ENCODE assay signal across 15 cellular contexts in genomic region chr15:66908503-66909095, GRCh38.
DNase-seq lines count a peak whose midpoint lies in the region; ATAC-seq lines count a peak whose summit lies in the region.
"Had no signal": no experiment of that assay in that cellular context is flagged by ENCODE, and none has a peak within 500 bp of the region (broad histone marks: within the 10 kb centered on the region; RNA-seq: fewer than 3 reads in every experiment).

No MANE protein-coding gene starts in this region.

- ATAC-seq in activated CD8-positive, alpha-beta T cell treated with anti-CD3 and anti-CD28 coated beads, Interleukin-2, amount 10 ng/mL, durations not matched to agents 7 days and 5 days: no peak
- no peak for ATAC-seq in T-cell (replicated peaks in 1 of 4)
- ATAC-seq: activated CD4-positive, alpha-beta T cell treated with anti-CD3 and anti-CD28 coated beads for 36 hours had no signal

- no peaks in the 10 kb centered on the region for H3K27me3 Mint-ChIP-seq in activated CD8-positive, alpha-beta T cell treated with anti-CD3 and anti-CD28 coated beads, Interleukin-2, amount 10 ng/mL, durations not matched to agents 7 days and 5 days (ENCODE audit: low read depth)
- peaks cover 0 to 5% of the 10 kb centered on the region in 2 donors for H3K27me3 Mint-ChIP-seq in T-cell
- H3K27me3 Mint-ChIP-seq: activated CD4-positive, alpha-beta T cell treated with anti-CD3 and anti-CD28 coated beads for 36 hours had no signal

- peak overlapping the region; percentile 90 for H3K27ac ChIP-seq in stomach smooth muscle (ENCODE audit: low read length)
- H3K27ac ChIP-seq: 22Rv1, SJSA1 had no signal

- peaks cover 52% of the 10 kb centered on the region for H3K4me1 Mint-ChIP-seq in activated CD8-positive, alpha-beta T cell treated with anti-CD3 and anti-CD28 coated beads, Interleukin-2, amount 10 ng/mL, durations not matched to agents 7 days and 5 days (ENCODE audit: low read depth)
- peaks cover 23 to 26% (median 24%) of the 10 kb centered on the region in 3 donors for H3K4me1 Mint-ChIP-seq in T-cell

- CTCF ChIA-PET in activated CD8-positive, alpha-beta T cell treated with anti-CD3 and anti-CD28 coated beads, Interleukin-2, amount 10 ng/mL, durations not matched to agents 7 days and 5 days (lab: Charles Lee): interaction anchor here (0.7 to 4.5 kb wide), 4 partner anchors 9 to 57 kb away, joined by 3 to 15 read pairs (median 5); no protein-coding TSS in a partner anchor
- CTCF ChIA-PET in T-cell (lab: Charles Lee): interaction anchor here in 1 of 2 donors (0.6 kb wide), 1 partner anchor 1130 kb away, joined by 3 read pairs; no protein-coding TSS in a partner anchor

- DNase-seq in DMS 273 (lab: John Stamatoyannopoulos, UW; ENCODE audit: unreplicated experiment): peak; percentile 73
- DNase-seq in DMS 273 treated with DMSO at 0.1 percent for 48 hours (lab: John Stamatoyannopoulos, UW): no peak
- no peak for DNase-seq in activated CD8-positive, alpha-beta T cell treated with anti-CD3 and anti-CD28 coated beads, Interleukin-2, amount 10 ng/mL, durations not matched to agents 7 days and 5 days
- peak; percentile 82 for DNase-seq in medulla oblongata (ENCODE audit: extremely low spot score)
- DNase-seq in T-cell: no peak
- DNase-seq in RPMI8226: no peak
- no peak for DNase-seq in NCI-H2171 (lab: John Stamatoyannopoulos, UW)
- DNase-seq: activated CD4-positive, alpha-beta T cell treated with anti-CD3 and anti-CD28 coated beads for 36 hours; activated naive CD4-positive, alpha-beta T cell treated with anti-CD3 and anti-CD28 coated beads for 36 hours; EL; glutamatergic neuron; NCI-H345 had no signal

- H3K4me3 Mint-ChIP-seq in activated CD8-positive, alpha-beta T cell treated with anti-CD3 and anti-CD28 coated beads, Interleukin-2, amount 10 ng/mL, durations not matched to agents 7 days and 5 days: no peak overlapping the region
- H3K4me3 Mint-ChIP-seq in T-cell: no peak overlapping the region
- H3K4me3 Mint-ChIP-seq: activated CD4-positive, alpha-beta T cell treated with anti-CD3 and anti-CD28 coated beads for 36 hours; activated naive CD4-positive, alpha-beta T cell treated with anti-CD3 and anti-CD28 coated beads for 36 hours had no signal

- no peaks in the 10 kb centered on the region for H3K9me3 Mint-ChIP-seq in activated CD8-positive, alpha-beta T cell treated with anti-CD3 and anti-CD28 coated beads, Interleukin-2, amount 10 ng/mL, durations not matched to agents 7 days and 5 days (ENCODE audit: insufficient read depth)
- H3K9me3 Mint-ChIP-seq in T-cell: peaks cover 0 to 6% (median 5%) of the 10 kb centered on the region in 3 donors
- H3K9me3 Mint-ChIP-seq: activated naive CD4-positive, alpha-beta T cell treated with anti-CD3 and anti-CD28 coated beads for 36 hours had no signal

- POLR2A ChIA-PET in activated CD8-positive, alpha-beta T cell treated with anti-CD3 and anti-CD28 coated beads, Interleukin-2, amount 10 ng/mL, durations not matched to agents 7 days and 5 days (lab: Charles Lee): interaction anchor here (0.6 kb wide), 1 partner anchor 109 kb away, joined by 3 read pairs; no protein-coding TSS in a partner anchor
- POLR2A ChIA-PET in T-cell (lab: Charles Lee): interaction anchor here in 1 of 2 donors (0.5 kb wide), 1 partner anchor 8 kb away, joined by 4 read pairs; no protein-coding TSS in a partner anchor

- peak overlapping the region in 1 of 2 donors; percentile 35 for H3K4me3 ChIP-seq in stomach smooth muscle (ENCODE audit: low read length in 2 of 2)
- H3K4me3 ChIP-seq: SJSA1 had no signal

- H3K9ac ChIP-seq in stomach smooth muscle (ENCODE audit: low read length in 2 of 2): peak overlapping the region; percentile 18 to 72

- H3K36me3 ChIP-seq in stomach smooth muscle (ENCODE audit: control insufficient read depth in 2 of 2, insufficient read depth in 2 of 2, low read length in 2 of 2): no peaks in the 10 kb centered on the region
- H3K36me3 ChIP-seq: SJSA1 had no signal

- H3K36me3 Mint-ChIP-seq in activated CD8-positive, alpha-beta T cell treated with anti-CD3 and anti-CD28 coated beads, Interleukin-2, amount 10 ng/mL, durations not matched to agents 7 days and 5 days (ENCODE audit: low read depth): peaks cover 3% of the 10 kb centered on the region
- H3K36me3 Mint-ChIP-seq in T-cell: no peaks in the 10 kb centered on the region

- no peaks in the 10 kb centered on the region for H3K27me3 ChIP-seq in stomach smooth muscle (ENCODE audit: control insufficient read depth in 1 of 2, insufficient read depth in 2 of 2, low read length in 2 of 2)
- H3K27me3 ChIP-seq: SJSA1 had no signal

- peak overlapping the region; percentile 20 for H3K27ac Mint-ChIP-seq in activated CD8-positive, alpha-beta T cell treated with anti-CD3 and anti-CD28 coated beads, Interleukin-2, amount 10 ng/mL, durations not matched to agents 7 days and 5 days
- no peak overlapping the region for H3K27ac Mint-ChIP-seq in T-cell
- H3K27ac Mint-ChIP-seq: activated CD4-positive, alpha-beta T cell treated with anti-CD3 and anti-CD28 coated beads for 36 hours; activated naive CD4-positive, alpha-beta T cell treated with anti-CD3 and anti-CD28 coated beads for 36 hours had no signal

- peaks cover 34% of the 10 kb centered on the region for H3K4me1 ChIP-seq in stomach smooth muscle (ENCODE audit: control insufficient read depth, insufficient read depth, low read length)

- no peaks in the 10 kb centered on the region for H3K9me3 ChIP-seq in stomach smooth muscle (ENCODE audit: control insufficient read depth in 2 of 2, low read length in 2 of 2)
- H3K9me3 ChIP-seq: SJSA1 had no signal

Comparison
In these comparisons a context has a peak if more than half of its experiments do, and no peak if none do; other contexts are left out.
1. DNase-seq: peak in DMS 273 (single experiment) and medulla oblongata (single experiment); none in DMS 273 treated with DMSO at 0.1 percent for 48 hours (single experiment), activated CD8-positive, alpha-beta T cell treated with anti-CD3 and anti-CD28 coated beads, Interleukin-2, amount 10 ng/mL, durations not matched to agents 7 days and 5 days (single experiment), T-cell (0 of 34), RPMI8226 (single experiment) and NCI-H2171 (single experiment).